ENCODE assay signal across 1 cellular context in the genomic region with DNA sequence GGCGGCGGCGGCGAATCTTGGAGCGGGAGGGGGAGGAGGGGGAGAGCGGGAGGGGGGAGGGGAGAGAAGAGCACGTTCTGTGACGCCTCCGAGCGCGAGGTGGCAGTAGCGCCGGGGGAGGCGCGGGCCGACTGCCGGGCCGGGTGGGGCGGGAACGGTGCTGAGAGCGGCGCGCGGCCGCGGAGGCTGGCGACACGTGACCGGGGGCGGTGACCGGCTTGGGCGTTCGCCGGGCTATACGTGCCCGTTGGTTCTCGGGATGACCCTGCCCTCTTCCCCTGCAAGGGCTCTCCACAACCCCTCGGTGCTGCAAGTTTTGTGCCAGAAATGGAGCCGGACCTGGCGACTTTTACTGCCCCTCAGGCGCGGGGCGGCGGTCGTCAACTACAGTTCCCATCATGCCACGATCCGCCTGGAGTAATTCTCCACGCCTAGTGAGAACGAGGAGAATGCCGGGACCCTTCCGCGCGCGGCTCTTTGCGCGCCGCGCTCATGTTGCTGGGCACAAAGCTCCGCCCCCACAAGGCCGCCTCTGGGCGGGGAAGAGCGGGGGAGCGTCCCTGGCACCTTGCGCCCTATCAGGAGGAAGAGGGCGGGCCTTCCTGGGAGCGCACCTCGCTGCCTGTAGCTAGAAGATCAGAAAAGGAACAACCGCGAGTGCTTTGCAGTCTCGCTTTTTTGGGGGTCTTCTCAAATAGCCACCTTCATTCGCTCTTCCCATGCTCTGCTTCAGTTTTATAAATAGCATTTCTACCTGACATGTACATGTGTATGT.
A peak's percentile ranks its signal among the peaks of the same experiment; 100 is the strongest.
TF ChIP-seq lines count a peak whose summit lies in the region.

A gene with protein sequence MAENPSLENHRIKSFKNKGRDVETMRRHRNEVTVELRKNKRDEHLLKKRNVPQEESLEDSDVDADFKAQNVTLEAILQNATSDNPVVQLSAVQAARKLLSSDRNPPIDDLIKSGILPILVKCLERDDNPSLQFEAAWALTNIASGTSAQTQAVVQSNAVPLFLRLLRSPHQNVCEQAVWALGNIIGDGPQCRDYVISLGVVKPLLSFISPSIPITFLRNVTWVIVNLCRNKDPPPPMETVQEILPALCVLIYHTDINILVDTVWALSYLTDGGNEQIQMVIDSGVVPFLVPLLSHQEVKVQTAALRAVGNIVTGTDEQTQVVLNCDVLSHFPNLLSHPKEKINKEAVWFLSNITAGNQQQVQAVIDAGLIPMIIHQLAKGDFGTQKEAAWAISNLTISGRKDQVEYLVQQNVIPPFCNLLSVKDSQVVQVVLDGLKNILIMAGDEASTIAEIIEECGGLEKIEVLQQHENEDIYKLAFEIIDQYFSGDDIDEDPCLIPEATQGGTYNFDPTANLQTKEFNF (minus strand): TSS at position 133 of the 775 bp plus-strand sequence. CDS start 176 bp downstream, outside the sequence.

TF ChIP-seq in GM23338, 12 proteins besides CTCF, POLR2A, EP300 and RAD21:
- TF ChIP-seq NANOG (IDR thresholded peaks at IDR 0.05; ENCODE audit: borderline replicate concordance): no peak
- no peak for TF ChIP-seq EZH2phosphoT487 (IDR thresholded peaks at IDR 0.05; ENCODE audit: unreplicated experiment)
- no peak for TF ChIP-seq EZH2 (IDR thresholded peaks at IDR 0.05; ENCODE audit: low read depth, unreplicated experiment)
- peak; percentile 94 for TF ChIP-seq POLR2AphosphoS5 (IDR thresholded peaks at IDR 0.05; ENCODE audit: low read depth)
- TF ChIP-seq ETS1 (IDR thresholded peaks at IDR 0.05): peak; percentile 50
- peak; percentile 38; the same call in 1 of the 2 replicates for TF ChIP-seq CREB1 (CRISPR knock-in tag; IDR thresholded peaks at IDR 0.05; ENCODE audit: low read depth)
- TF ChIP-seq, protein P1, sequence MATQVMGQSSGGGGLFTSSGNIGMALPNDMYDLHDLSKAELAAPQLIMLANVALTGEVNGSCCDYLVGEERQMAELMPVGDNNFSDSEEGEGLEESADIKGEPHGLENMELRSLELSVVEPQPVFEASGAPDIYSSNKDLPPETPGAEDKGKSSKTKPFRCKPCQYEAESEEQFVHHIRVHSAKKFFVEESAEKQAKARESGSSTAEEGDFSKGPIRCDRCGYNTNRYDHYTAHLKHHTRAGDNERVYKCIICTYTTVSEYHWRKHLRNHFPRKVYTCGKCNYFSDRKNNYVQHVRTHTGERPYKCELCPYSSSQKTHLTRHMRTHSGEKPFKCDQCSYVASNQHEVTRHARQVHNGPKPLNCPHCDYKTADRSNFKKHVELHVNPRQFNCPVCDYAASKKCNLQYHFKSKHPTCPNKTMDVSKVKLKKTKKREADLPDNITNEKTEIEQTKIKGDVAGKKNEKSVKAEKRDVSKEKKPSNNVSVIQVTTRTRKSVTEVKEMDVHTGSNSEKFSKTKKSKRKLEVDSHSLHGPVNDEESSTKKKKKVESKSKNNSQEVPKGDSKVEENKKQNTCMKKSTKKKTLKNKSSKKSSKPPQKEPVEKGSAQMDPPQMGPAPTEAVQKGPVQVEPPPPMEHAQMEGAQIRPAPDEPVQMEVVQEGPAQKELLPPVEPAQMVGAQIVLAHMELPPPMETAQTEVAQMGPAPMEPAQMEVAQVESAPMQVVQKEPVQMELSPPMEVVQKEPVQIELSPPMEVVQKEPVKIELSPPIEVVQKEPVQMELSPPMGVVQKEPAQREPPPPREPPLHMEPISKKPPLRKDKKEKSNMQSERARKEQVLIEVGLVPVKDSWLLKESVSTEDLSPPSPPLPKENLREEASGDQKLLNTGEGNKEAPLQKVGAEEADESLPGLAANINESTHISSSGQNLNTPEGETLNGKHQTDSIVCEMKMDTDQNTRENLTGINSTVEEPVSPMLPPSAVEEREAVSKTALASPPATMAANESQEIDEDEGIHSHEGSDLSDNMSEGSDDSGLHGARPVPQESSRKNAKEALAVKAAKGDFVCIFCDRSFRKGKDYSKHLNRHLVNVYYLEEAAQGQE (IDR thresholded peaks at IDR 0.05; ENCODE audit: unreplicated experiment): no peak
